ENCODE assay signal across 8 cellular contexts in the genomic region with DNA sequence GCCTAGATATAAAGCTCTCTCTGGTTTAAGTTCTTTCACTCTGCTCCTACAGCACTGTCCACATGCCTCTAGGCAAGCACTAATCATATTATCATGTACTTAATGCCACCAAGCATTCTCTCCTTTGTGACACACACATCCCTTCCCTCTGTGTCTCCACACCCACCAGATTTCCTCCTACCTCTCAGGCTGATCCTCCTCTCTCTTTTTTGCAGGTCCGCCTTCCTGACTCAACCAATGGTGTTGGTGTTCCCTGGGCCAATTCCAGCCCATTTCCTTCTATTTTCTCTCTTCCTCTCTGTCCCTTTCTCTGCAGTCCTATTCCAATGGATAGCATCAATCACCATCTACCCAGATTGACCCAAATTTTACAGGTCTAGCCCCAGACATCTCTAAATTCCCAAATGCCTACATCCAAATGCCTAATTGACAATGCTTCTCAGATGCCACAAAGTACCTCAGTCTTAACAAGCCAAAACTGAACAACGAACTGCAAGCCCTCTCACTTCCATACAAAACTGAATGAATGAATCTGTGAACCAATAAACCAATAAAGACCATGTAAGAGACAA. TPM values are rescaled to one million over a fixed set of nuclear protein-coding genes. Genes with fewer than 3 reads are reported as not detected.
DNase-seq lines count a peak whose midpoint lies in the region; ATAC-seq and TF ChIP-seq lines count a peak whose summit lies in the region.

No MANE protein-coding gene starts in this region.

- no peak overlapping the region for H3K9ac ChIP-seq in iPS-15b (ENCODE audit: low read depth, low read length)

- H3K4me1 ChIP-seq in iPS-15b (ENCODE audit: control insufficient read depth, insufficient read depth, low read length) (peaks cover 2% of the 10 kb centered on the region), stomach (peaks cover 0 to 17% (median 14%) of the 10 kb centered on the region in 4 donors)

- TF ChIP-seq EP300 in stomach (IDR thresholded peaks at IDR 0.05), result no peak

- no peaks in the 10 kb centered on the region for H3K36me3 ChIP-seq in iPS-15b (ENCODE audit: control insufficient read depth, insufficient read depth, low read length)
- no peaks in the 10 kb centered on the region for H3K36me3 ChIP-seq in stomach

- H3K27ac ChIP-seq in 22Rv1, result peak overlapping the region; percentile 87
- peak overlapping the region in 3 of 5 donors; percentile 53 to 70 (median 62) for H3K27ac ChIP-seq in stomach

- H3K27me3 Mint-ChIP-seq in activated T-helper 17 cell treated with anti-CD3 and anti-CD28 coated beads, Interleukin-2, amount 50 U/mL, for 72 hours, result peaks cover 41% of the 10 kb centered on the region

- H3K4me3 ChIP-seq in iPS-15b (ENCODE audit: low read depth, low read length), result peak overlapping the region; percentile 93
- H3K4me3 ChIP-seq in stomach, result peak overlapping the region; percentile 55 to 72 (median 61)

- H3K9me3 ChIP-seq in iPS-15b (ENCODE audit: control insufficient read depth, insufficient read depth, low read length) (no peaks in the 10 kb centered on the region), stomach (no peaks in the 10 kb centered on the region)

- intact Hi-C loops in stomach (cut with DNase I; ENCODE audit: low total_unique reads), result no loop called here

- H3K4me1 Mint-ChIP-seq in activated T-helper 17 cell treated with anti-CD3 and anti-CD28 coated beads, Interleukin-2, amount 50 U/mL, for 72 hours, result peaks cover 4% of the 10 kb centered on the region

- no peak for TF ChIP-seq POLR2A in stomach (IDR thresholded peaks at IDR 0.05)

- H3K9me3 Mint-ChIP-seq in activated T-helper 17 cell treated with anti-CD3 and anti-CD28 coated beads, Interleukin-2, amount 50 U/mL, for 72 hours, result no peaks in the 10 kb centered on the region

- WGBS in stomach, 5 donors, result 62 to 74% (median 68%) methylated on average over 2 of the region's 2 CpGs

- no peaks in the 10 kb centered on the region for H3K27me3 ChIP-seq in iPS-15b (ENCODE audit: control insufficient read depth, insufficient read depth, low read length)
- peaks cover 0 to 22% (median 7%) of the 10 kb centered on the region in 3 donors for H3K27me3 ChIP-seq in stomach

- no peak overlapping the region for H3K27ac Mint-ChIP-seq in activated T-helper 17 cell treated with anti-CD3 and anti-CD28 coated beads, Interleukin-2, amount 50 U/mL, for 72 hours

- no peaks in the 10 kb centered on the region for H3K36me3 Mint-ChIP-seq in activated T-helper 17 cell treated with anti-CD3 and anti-CD28 coated beads, Interleukin-2, amount 50 U/mL, for 72 hours (ENCODE audit: low read depth)

- H3K4me3 Mint-ChIP-seq in activated T-helper 17 cell treated with anti-CD3 and anti-CD28 coated beads, Interleukin-2, amount 50 U/mL, for 72 hours, result peak overlapping the region; percentile 79

- TF ChIP-seq CTCF in 22Rv1 (IDR thresholded peaks at IDR 0.05) (no peak), stomach (IDR thresholded peaks at IDR 0.05) (no peak)

- ATAC-seq in GM18519 (IDR thresholded peaks at IDR 0.05; ENCODE audit: low FRiP score, unreplicated experiment) (peak; percentile 11), HG03442 (IDR thresholded peaks at IDR 0.05; ENCODE audit: unreplicated experiment) (peak; percentile 8), HG03457 (IDR thresholded peaks at IDR 0.05; ENCODE audit: unreplicated experiment) (no peak)
- ATAC-seq in activated T-helper 17 cell treated with anti-CD3 and anti-CD28 coated beads, Interleukin-2, amount 50 U/mL, for 72 hours (replicated peaks), result peak; percentile 37

- no peak for DNase-seq in stomach
- DNase-seq in Kasumi-1 (lab: John Stamatoyannopoulos, UW), result no peak

RNA-seq across cellular contexts. Expression of a gene that starts 0.5 kb away (rescaled TPM):
- 1 to 10 TPM in 1 of 2 donors, under 1 TPM in 1; 0.11 to 1.3 TPM for total RNA-seq in activated T-helper 17 cell treated with anti-CD3 and anti-CD28 coated beads, Interleukin-2, amount 50 U/mL, for 72 hours
- 10 to 100 TPM in 1 of 5 donors, 1 to 10 TPM in 3, under 1 TPM in 1; 0.89 to 12.3 (median 2.4) TPM for total RNA-seq in stomach
- under 1 TPM in 2 of 3 donors, not detected in 1; 0.46 to 0.98 TPM for polyA plus RNA-seq in stomach

RNA-seq across cellular contexts. Expression of a gene that starts 4.9 kb away (rescaled TPM):
- not detected for total RNA-seq in activated T-helper 17 cell treated with anti-CD3 and anti-CD28 coated beads, Interleukin-2, amount 50 U/mL, for 72 hours
- not detected for total RNA-seq in stomach
- polyA plus RNA-seq in stomach, result not detected

RNA-seq across cellular contexts. Expression of a gene that starts 33.4 kb away (rescaled TPM):
- total RNA-seq in activated T-helper 17 cell treated with anti-CD3 and anti-CD28 coated beads, Interleukin-2, amount 50 U/mL, for 72 hours, result not detected
- not detected for total RNA-seq in stomach
- polyA plus RNA-seq in stomach, result not detected

RNA-seq across cellular contexts. Expression of a gene that starts 49.3 kb away (rescaled TPM):
- total RNA-seq in activated T-helper 17 cell treated with anti-CD3 and anti-CD28 coated beads, Interleukin-2, amount 50 U/mL, for 72 hours, result not detected
- not detected for total RNA-seq in stomach
- polyA plus RNA-seq in stomach, result not detected
